In genomic region chr1:94225845-94226244, GRCh38 we compare ENCODE assay signal across 26 cellular contexts. TPM values are rescaled to one million over a fixed set of nuclear protein-coding genes. Genes with fewer than 3 reads are reported as not detected.
"Had no signal": no experiment of that assay in that cellular context is flagged by ENCODE, and none has a peak within 500 bp of the region (broad histone marks: within the 10 kb centered on the region; RNA-seq: fewer than 3 reads in every experiment).

No MANE protein-coding gene starts in this region.

- H3K27ac ChIP-seq: breast epithelium, gastroesophageal sphincter, hepatocyte, skin epidermis had no signal

- H3K36me3 ChIP-seq: breast epithelium, gastroesophageal sphincter, upper lobe of right lung had no signal

- H3K27me3 Mint-ChIP-seq: central memory CD8-positive, alpha-beta T cell had no signal

- H3K36me3 Mint-ChIP-seq: activated naive CD4-positive, alpha-beta T cell treated with anti-CD3 and anti-CD28 coated beads, Interleukin-2, amount 50 U/mL, for 72 hours; naive thymus-derived CD4-positive, alpha-beta T cell; stimulated activated effector memory CD8-positive, alpha-beta T cell treated with anti-CD3 and anti-CD28 coated beads, Interleukin-12 subunit alpha, Interleukin-12 subunit beta, amount 100 ng/mL, for 72 hours had no signal

- H3K9me3 Mint-ChIP-seq: activated B cell treated with CpG ODN at 0.5 μM for 24 hours; activated naive CD4-positive, alpha-beta T cell treated with anti-CD3 and anti-CD28 coated beads, Interleukin-2, amount 50 U/mL, for 72 hours; activated T-cell treated with anti-CD3 and anti-CD28 coated beads, Interleukin-2, amount 50 U/mL, for 72 hours; central memory CD8-positive, alpha-beta T cell; dendritic cell treated with granulocyte-macrophage colony-stimulating factor and Interleukin-4, amounts not matched to agents 40 ng/mL and 50 ng/mL, for 4 days; naive thymus-derived CD4-positive, alpha-beta T cell; stimulated activated effector memory CD8-positive, alpha-beta T cell treated with anti-CD3 and anti-CD28 coated beads, Interleukin-12 subunit alpha, Interleukin-12 subunit beta, amount 100 ng/mL, for 72 hours; stimulated activated naive CD8-positive, alpha-beta T cell treated with anti-CD3 and anti-CD28 coated beads, Interleukin-15, amount 100 ng/mL, for 72 hours; T-helper 2 cell treated with Interferon-gamma antibody and Interleukin-4, amounts not matched to agents 5 μg/mL and 100 μg/mL, for 36 hours had no signal

- H3K4me1 Mint-ChIP-seq: activated B cell treated with CpG ODN at 0.5 μM for 24 hours; central memory CD8-positive, alpha-beta T cell; naive thymus-derived CD4-positive, alpha-beta T cell; stimulated activated effector memory CD8-positive, alpha-beta T cell treated with anti-CD3 and anti-CD28 coated beads, Interleukin-12 subunit alpha, Interleukin-12 subunit beta, amount 100 ng/mL, for 72 hours; stimulated activated naive CD8-positive, alpha-beta T cell treated with anti-CD3 and anti-CD28 coated beads, Interleukin-15, amount 100 ng/mL, for 72 hours had no signal

- H3K9me3 ChIP-seq: breast epithelium, gastroesophageal sphincter, upper lobe of right lung had no signal

- DNase-seq: activated B cell treated with CpG ODN at 0.5 μM for 24 hours; activated CD8-positive, alpha-beta T cell treated with anti-CD3 and anti-CD28 coated beads, Interleukin-2, amount 10 ng/mL, durations not matched to agents 7 days and 5 days; activated naive CD4-positive, alpha-beta T cell; activated T-cell treated with anti-CD3 and anti-CD28 coated beads for 4 hours; activated T-cell treated with anti-CD3 and anti-CD28 coated beads, Interleukin-2, amount 50 U/mL, for 72 hours; islet precursor cell; left cardiac atrium; midbrain; naive thymus-derived CD4-positive, alpha-beta T cell; nucleus accumbens; right cardiac atrium; stimulated activated CD4-positive, alpha-beta T cell treated with anti-CD3 and anti-CD28 coated beads, Interleukin-12 subunit alpha, Interleukin-12 subunit beta, amount 100 ng/mL, for 4 hours; stimulated activated CD4-positive, alpha-beta T cell treated with anti-CD3 and anti-CD28 coated beads, Interleukin-4, amount 100 ng/mL, for 1 hour; stimulated activated naive CD8-positive, alpha-beta T cell treated with anti-CD3 and anti-CD28 coated beads, Interleukin-15, amount 100 ng/mL, for 72 hours; substantia nigra; T-helper 1 cell; upper lobe of right lung had no signal

- H3K4me2 ChIP-seq: hepatocyte had no signal

- H3K27ac Mint-ChIP-seq: activated B cell treated with CpG ODN at 0.5 μM for 24 hours; activated CD8-positive, alpha-beta T cell treated with anti-CD3 and anti-CD28 coated beads, Interleukin-2, amount 10 ng/mL, durations not matched to agents 7 days and 5 days; activated naive CD4-positive, alpha-beta T cell treated with anti-CD3 and anti-CD28 coated beads, Interleukin-2, amount 50 U/mL, for 72 hours; activated T-cell treated with anti-CD3 and anti-CD28 coated beads, Interleukin-2, amount 50 U/mL, for 72 hours; dendritic cell treated with granulocyte-macrophage colony-stimulating factor and Interleukin-4, amounts not matched to agents 40 ng/mL and 50 ng/mL, for 4 days; naive thymus-derived CD4-positive, alpha-beta T cell; stimulated activated effector memory CD8-positive, alpha-beta T cell treated with anti-CD3 and anti-CD28 coated beads, Interleukin-12 subunit alpha, Interleukin-12 subunit beta, amount 100 ng/mL, for 72 hours; stimulated activated naive CD8-positive, alpha-beta T cell treated with anti-CD3 and anti-CD28 coated beads, Interleukin-15, amount 100 ng/mL, for 72 hours; T-helper 2 cell treated with Interferon-gamma antibody and Interleukin-4, amounts not matched to agents 5 μg/mL and 100 μg/mL, for 36 hours had no signal

- H3K4me3 ChIP-seq: breast epithelium, gastroesophageal sphincter, hepatocyte, skin epidermis, upper lobe of right lung had no signal

- H3K4me3 Mint-ChIP-seq: activated B cell treated with CpG ODN at 0.5 μM for 24 hours; activated CD8-positive, alpha-beta T cell treated with anti-CD3 and anti-CD28 coated beads, Interleukin-2, amount 10 ng/mL, durations not matched to agents 7 days and 5 days; activated T-cell treated with anti-CD3 and anti-CD28 coated beads, Interleukin-2, amount 50 U/mL, for 72 hours; central memory CD8-positive, alpha-beta T cell; dendritic cell treated with granulocyte-macrophage colony-stimulating factor and Interleukin-4, amounts not matched to agents 40 ng/mL and 50 ng/mL, for 4 days; naive thymus-derived CD4-positive, alpha-beta T cell; stimulated activated effector memory CD8-positive, alpha-beta T cell treated with anti-CD3 and anti-CD28 coated beads, Interleukin-12 subunit alpha, Interleukin-12 subunit beta, amount 100 ng/mL, for 72 hours; stimulated activated naive CD8-positive, alpha-beta T cell treated with anti-CD3 and anti-CD28 coated beads, Interleukin-15, amount 100 ng/mL, for 72 hours; T-helper 2 cell treated with Interferon-gamma antibody and Interleukin-4, amounts not matched to agents 5 μg/mL and 100 μg/mL, for 36 hours had no signal

- H3K4me1 ChIP-seq: breast epithelium had no signal

- H2AFZ ChIP-seq: hepatocyte had no signal

- H3K27me3 ChIP-seq: breast epithelium, gastroesophageal sphincter, hepatocyte, upper lobe of right lung had no signal

RNA-seq across cellular contexts. Expression of gene ARHGAP29, which starts 11.5 kb away (rescaled TPM):
- total RNA-seq: activated B cell treated with CpG ODN at 0.5 μM for 24 hours; activated CD8-positive, alpha-beta T cell treated with anti-CD3 and anti-CD28 coated beads, Interleukin-2, amount 10 ng/mL, durations not matched to agents 7 days and 5 days had no signal
